1 cellular context compared by ENCODE assay signal in the genomic region with DNA sequence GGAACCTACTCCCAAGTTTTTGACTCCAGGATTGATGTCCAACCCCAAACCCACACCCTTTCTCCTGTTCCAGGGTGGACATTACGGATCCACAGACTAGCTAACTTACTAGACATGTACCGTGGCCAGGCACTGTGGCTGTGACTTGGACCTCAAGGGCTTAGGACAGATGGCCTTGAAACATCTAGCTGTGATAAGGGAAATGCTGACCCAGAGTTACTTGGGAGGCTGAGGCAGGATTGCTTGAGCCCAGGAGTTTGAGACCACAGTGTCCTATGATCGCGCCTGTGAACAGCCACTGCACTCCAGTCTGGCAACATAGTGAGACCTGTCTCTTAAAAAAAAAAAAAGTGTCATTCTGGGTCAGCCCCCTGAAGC.
TF ChIP-seq lines count a peak whose summit lies in the region.

No MANE protein-coding gene starts in this region.

TF ChIP-seq in H1, 55 proteins besides CTCF, POLR2A, EP300 and RAD21:
- TF ChIP-seq CTBP2 (IDR thresholded peaks at IDR 0.05; ENCODE audit: borderline replicate concordance, insufficient read depth, insufficient read length, low read length), result no peak
- TF ChIP-seq TCF12 (IDR thresholded peaks at IDR 0.05; ENCODE audit: low read depth, low read length), result no peak
- TF ChIP-seq FOSL1 (IDR thresholded peaks at IDR 0.05; ENCODE audit: insufficient read depth, low read depth, low read length), result no peak
- no peak for TF ChIP-seq YY1 (IDR thresholded peaks at IDR 0.05; ENCODE audit: low read depth, low read length)
- TF ChIP-seq JUN (IDR thresholded peaks at IDR 0.05; ENCODE audit: low read depth, low read length), result no peak
- TF ChIP-seq MAFK (IDR thresholded peaks at IDR 0.05; ENCODE audit: low read depth, low read length), result no peak
- no peak for TF ChIP-seq CREB1 (IDR thresholded peaks at IDR 0.05)
- TF ChIP-seq NANOG (IDR thresholded peaks at IDR 0.05; ENCODE audit: insufficient read depth, low read depth, low read length, poor library complexity, severe bottlenecking), result no peak
- TF ChIP-seq GABPA (IDR thresholded peaks at IDR 0.05; ENCODE audit: borderline replicate concordance, insufficient read depth, low read length), result no peak
- TF ChIP-seq ASH2L (IDR thresholded peaks at IDR 0.05; ENCODE audit: low read length), result no peak
- no peak for TF ChIP-seq SUZ12 (IDR thresholded peaks at IDR 0.05; ENCODE audit: low read length)
- no peak for TF ChIP-seq SIX5 (IDR thresholded peaks at IDR 0.05; ENCODE audit: low read depth, low read length)
- no peak for TF ChIP-seq BCL11A (IDR thresholded peaks at IDR 0.05; ENCODE audit: low read depth in 2 of 2, low read length in 2 of 2)
- TF ChIP-seq NRF1 (IDR thresholded peaks at IDR 0.05; ENCODE audit: low read depth, low read length), result no peak
